ENCODE assay signal across 1 cellular context in the genomic region with DNA sequence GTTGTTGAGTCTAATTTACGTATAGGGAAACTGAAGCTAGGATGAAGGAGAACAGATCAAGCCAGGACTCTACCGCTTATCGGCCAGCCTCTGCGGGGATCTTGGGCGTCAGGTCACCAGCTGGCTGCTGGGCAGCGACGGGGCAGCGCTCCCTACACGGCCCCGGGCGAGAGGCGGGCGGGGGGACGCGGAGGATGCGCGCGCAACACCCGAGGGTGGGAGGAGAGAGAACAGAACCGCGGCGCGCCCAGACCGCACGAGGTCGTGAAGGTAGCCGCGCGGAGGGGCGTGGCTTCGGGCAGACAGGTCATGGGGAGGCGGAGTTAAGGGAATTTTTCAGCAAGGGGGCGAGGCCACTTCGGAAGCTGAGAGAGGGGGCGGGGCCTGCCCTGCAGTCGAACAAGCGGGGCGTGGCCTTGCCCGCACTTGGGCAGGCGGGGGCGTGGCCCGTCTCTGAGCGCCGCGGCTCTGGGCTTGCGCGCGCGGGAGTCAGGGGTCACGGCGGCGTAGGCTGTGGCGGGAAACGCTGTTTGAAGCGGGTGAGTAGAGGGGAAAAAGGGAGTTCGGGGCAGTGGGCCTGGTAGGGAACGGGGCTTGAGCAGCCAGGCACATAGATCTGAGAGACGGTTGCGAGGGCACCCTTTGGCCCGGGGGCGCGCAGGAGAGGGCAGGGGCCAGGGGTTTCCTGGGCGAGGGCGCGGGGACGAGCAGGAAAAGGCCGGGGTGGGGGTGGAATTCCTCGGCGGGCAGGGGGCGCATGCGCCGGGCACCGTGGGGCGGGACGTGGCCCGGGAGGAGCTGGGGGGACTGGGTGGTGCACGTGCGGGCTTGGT.
TF ChIP-seq lines count a peak whose summit lies in the region.

A gene (plus strand): TSS at position 496 of the 833 bp plus-strand sequence. CDS start 14,505 bp downstream, outside the sequence.

TF ChIP-seq in K562, 482 proteins besides CTCF, POLR2A, EP300 and RAD21 (continued from another document and continues in another):
- peak; percentile 79 for TF ChIP-seq PHF20 (IDR thresholded peaks at IDR 0.05; ENCODE audit: partially characterized antibody)
- TF ChIP-seq, protein P1, sequence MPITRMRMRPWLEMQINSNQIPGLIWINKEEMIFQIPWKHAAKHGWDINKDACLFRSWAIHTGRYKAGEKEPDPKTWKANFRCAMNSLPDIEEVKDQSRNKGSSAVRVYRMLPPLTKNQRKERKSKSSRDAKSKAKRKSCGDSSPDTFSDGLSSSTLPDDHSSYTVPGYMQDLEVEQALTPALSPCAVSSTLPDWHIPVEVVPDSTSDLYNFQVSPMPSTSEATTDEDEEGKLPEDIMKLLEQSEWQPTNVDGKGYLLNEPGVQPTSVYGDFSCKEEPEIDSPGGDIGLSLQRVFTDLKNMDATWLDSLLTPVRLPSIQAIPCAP (CRISPR knock-in tag; IDR thresholded peaks at IDR 0.05; ENCODE audit: borderline replicate concordance): no peak
- TF ChIP-seq, protein P2, sequence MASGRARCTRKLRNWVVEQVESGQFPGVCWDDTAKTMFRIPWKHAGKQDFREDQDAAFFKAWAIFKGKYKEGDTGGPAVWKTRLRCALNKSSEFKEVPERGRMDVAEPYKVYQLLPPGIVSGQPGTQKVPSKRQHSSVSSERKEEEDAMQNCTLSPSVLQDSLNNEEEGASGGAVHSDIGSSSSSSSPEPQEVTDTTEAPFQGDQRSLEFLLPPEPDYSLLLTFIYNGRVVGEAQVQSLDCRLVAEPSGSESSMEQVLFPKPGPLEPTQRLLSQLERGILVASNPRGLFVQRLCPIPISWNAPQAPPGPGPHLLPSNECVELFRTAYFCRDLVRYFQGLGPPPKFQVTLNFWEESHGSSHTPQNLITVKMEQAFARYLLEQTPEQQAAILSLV (tag; IDR thresholded peaks at IDR 0.05): no peak
- TF ChIP-seq, protein P3, sequence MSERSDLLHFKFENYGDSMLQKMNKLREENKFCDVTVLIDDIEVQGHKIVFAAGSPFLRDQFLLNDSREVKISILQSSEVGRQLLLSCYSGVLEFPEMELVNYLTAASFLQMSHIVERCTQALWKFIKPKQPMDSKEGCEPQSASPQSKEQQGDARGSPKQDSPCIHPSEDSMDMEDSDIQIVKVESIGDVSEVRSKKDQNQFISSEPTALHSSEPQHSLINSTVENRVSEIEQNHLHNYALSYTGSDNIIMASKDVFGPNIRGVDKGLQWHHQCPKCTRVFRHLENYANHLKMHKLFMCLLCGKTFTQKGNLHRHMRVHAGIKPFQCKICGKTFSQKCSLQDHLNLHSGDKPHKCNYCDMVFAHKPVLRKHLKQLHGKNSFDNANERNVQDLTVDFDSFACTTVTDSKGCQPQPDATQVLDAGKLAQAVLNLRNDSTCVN (CRISPR knock-in tag; IDR thresholded peaks at IDR 0.05): peak; percentile 56; the same call in 1 of the 2 replicates
- no peak for TF ChIP-seq ETS2 (tag; IDR thresholded peaks at IDR 0.05; ENCODE audit: borderline replicate concordance, poor library complexity, severe bottlenecking)
- peak; percentile 97 for TF ChIP-seq NR2C2 (CRISPR knock-in tag; IDR thresholded peaks at IDR 0.05)
- TF ChIP-seq NR2C2 (tag; IDR thresholded peaks at IDR 0.05): peak; percentile 99
- TF ChIP-seq ZNF175 (CRISPR knock-in tag; IDR thresholded peaks at IDR 0.05; ENCODE audit: low read depth): no peak
- no peak for TF ChIP-seq TAF9B (IDR thresholded peaks at IDR 0.05; ENCODE audit: partially characterized antibody)
- TF ChIP-seq, protein P4, sequence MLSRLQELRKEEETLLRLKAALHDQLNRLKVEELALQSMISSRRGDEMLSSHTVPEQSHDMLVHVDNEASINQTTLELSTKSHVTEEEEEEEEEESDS (CRISPR knock-in tag; IDR thresholded peaks at IDR 0.05): no peak
- no peak for TF ChIP-seq RBM39 (optimal IDR thresholded peaks at IDR 0.05; ENCODE audit: low read depth, low read length)
- TF ChIP-seq XRCC5 (IDR thresholded peaks at IDR 0.05; ENCODE audit: low read depth, low read length): no peak
- TF ChIP-seq TSC22D4 (tag; IDR thresholded peaks at IDR 0.05): no peak
- TF ChIP-seq RAD51 (IDR thresholded peaks at IDR 0.05; ENCODE audit: borderline replicate concordance, low read depth): no peak
- TF ChIP-seq SP2 (IDR thresholded peaks at IDR 0.05; ENCODE audit: extremely low read depth, low read depth, low read length, poor library complexity, severe bottlenecking): no peak
- TF ChIP-seq, protein P5, sequence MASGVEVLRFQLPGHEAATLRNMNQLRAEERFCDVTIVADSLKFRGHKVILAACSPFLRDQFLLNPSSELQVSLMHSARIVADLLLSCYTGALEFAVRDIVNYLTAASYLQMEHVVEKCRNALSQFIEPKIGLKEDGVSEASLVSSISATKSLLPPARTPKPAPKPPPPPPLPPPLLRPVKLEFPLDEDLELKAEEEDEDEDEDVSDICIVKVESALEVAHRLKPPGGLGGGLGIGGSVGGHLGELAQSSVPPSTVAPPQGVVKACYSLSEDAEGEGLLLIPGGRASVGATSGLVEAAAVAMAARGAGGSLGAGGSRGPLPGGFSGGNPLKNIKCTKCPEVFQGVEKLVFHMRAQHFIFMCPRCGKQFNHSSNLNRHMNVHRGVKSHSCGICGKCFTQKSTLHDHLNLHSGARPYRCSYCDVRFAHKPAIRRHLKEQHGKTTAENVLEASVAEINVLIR (CRISPR knock-in tag; IDR thresholded peaks at IDR 0.05): peak; percentile 5; the same call in 1 of the 2 replicates
- no peak; the same call in 1 of the 2 replicates for TF ChIP-seq KAT7 (CRISPR knock-in tag; IDR thresholded peaks at IDR 0.05; ENCODE audit: borderline replicate concordance)
- TF ChIP-seq PYGO2 (tag; IDR thresholded peaks at IDR 0.05): no peak
- TF ChIP-seq FOXP1 (CRISPR knock-in tag; IDR thresholded peaks at IDR 0.05): no peak
- TF ChIP-seq MEF2D (tag; conservative IDR thresholded peaks at IDR 0.05; ENCODE audit: low read depth): no peak
- TF ChIP-seq HNRNPUL1 (IDR thresholded peaks at IDR 0.05; ENCODE audit: low read length): no peak
- TF ChIP-seq ZNF232 (CRISPR knock-in tag; IDR thresholded peaks at IDR 0.05): peak; percentile 55; the same call in 1 of the 2 replicates
- TF ChIP-seq MTA2 (IDR thresholded peaks at IDR 0.05; ENCODE audit: low read depth): peak; percentile 57; the same call in 1 of the 2 replicates
- peak; percentile 97 to 98 for TF ChIP-seq NRF1 (conservative IDR thresholded peaks at IDR 0.05 in 1 of 2, IDR thresholded peaks at IDR 0.05 in 1 of 2)
- TF ChIP-seq ARNT (IDR thresholded peaks at IDR 0.05): no peak
- TF ChIP-seq MCM2 (IDR thresholded peaks at IDR 0.05; ENCODE audit: low read depth): no peak
- TF ChIP-seq SMARCC2 (IDR thresholded peaks at IDR 0.05; ENCODE audit: low read depth): no peak
- no peak for TF ChIP-seq WHSC1 (IDR thresholded peaks at IDR 0.05; ENCODE audit: low read length)
- TF ChIP-seq RFX7 (CRISPR knock-in tag; IDR thresholded peaks at IDR 0.05): no peak
- 0 out of 2 replicates have a peak, but pooled peaks have one; percentile 32 for TF ChIP-seq ZNF431 (CRISPR knock-in tag; IDR thresholded peaks at IDR 0.05)
- TF ChIP-seq, protein P6, sequence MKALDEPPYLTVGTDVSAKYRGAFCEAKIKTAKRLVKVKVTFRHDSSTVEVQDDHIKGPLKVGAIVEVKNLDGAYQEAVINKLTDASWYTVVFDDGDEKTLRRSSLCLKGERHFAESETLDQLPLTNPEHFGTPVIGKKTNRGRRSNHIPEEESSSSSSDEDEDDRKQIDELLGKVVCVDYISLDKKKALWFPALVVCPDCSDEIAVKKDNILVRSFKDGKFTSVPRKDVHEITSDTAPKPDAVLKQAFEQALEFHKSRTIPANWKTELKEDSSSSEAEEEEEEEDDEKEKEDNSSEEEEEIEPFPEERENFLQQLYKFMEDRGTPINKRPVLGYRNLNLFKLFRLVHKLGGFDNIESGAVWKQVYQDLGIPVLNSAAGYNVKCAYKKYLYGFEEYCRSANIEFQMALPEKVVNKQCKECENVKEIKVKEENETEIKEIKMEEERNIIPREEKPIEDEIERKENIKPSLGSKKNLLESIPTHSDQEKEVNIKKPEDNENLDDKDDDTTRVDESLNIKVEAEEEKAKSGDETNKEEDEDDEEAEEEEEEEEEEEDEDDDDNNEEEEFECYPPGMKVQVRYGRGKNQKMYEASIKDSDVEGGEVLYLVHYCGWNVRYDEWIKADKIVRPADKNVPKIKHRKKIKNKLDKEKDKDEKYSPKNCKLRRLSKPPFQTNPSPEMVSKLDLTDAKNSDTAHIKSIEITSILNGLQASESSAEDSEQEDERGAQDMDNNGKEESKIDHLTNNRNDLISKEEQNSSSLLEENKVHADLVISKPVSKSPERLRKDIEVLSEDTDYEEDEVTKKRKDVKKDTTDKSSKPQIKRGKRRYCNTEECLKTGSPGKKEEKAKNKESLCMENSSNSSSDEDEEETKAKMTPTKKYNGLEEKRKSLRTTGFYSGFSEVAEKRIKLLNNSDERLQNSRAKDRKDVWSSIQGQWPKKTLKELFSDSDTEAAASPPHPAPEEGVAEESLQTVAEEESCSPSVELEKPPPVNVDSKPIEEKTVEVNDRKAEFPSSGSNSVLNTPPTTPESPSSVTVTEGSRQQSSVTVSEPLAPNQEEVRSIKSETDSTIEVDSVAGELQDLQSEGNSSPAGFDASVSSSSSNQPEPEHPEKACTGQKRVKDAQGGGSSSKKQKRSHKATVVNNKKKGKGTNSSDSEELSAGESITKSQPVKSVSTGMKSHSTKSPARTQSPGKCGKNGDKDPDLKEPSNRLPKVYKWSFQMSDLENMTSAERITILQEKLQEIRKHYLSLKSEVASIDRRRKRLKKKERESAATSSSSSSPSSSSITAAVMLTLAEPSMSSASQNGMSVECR (CRISPR knock-in tag; IDR thresholded peaks at IDR 0.05): peak; percentile 74; the same call in 1 of the 2 replicates
- no peak for TF ChIP-seq SRSF9 (IDR thresholded peaks at IDR 0.05; ENCODE audit: borderline replicate concordance, low read depth, low read length)
- TF ChIP-seq HDAC6 (IDR thresholded peaks at IDR 0.05; ENCODE audit: low read depth, low read length): no peak
- TF ChIP-seq ZNF696 (CRISPR knock-in tag; conservative IDR thresholded peaks at IDR 0.05): no peak
- peak; percentile 79 to 92 for TF ChIP-seq SRF (CRISPR knock-in tag; IDR thresholded peaks at IDR 0.05)
- TF ChIP-seq KLF16 (IDR thresholded peaks at IDR 0.05): no peak
- no peak for TF ChIP-seq SIRT6 (IDR thresholded peaks at IDR 0.05; ENCODE audit: low read depth, low read length)
- TF ChIP-seq, protein P7, sequence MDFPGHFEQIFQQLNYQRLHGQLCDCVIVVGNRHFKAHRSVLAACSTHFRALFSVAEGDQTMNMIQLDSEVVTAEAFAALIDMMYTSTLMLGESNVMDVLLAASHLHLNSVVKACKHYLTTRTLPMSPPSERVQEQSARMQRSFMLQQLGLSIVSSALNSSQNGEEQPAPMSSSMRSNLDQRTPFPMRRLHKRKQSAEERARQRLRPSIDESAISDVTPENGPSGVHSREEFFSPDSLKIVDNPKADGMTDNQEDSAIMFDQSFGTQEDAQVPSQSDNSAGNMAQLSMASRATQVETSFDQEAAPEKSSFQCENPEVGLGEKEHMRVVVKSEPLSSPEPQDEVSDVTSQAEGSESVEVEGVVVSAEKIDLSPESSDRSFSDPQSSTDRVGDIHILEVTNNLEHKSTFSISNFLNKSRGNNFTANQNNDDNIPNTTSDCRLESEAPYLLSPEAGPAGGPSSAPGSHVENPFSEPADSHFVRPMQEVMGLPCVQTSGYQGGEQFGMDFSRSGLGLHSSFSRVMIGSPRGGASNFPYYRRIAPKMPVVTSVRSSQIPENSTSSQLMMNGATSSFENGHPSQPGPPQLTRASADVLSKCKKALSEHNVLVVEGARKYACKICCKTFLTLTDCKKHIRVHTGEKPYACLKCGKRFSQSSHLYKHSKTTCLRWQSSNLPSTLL (IDR thresholded peaks at IDR 0.05): no peak
- TF ChIP-seq, protein P8, sequence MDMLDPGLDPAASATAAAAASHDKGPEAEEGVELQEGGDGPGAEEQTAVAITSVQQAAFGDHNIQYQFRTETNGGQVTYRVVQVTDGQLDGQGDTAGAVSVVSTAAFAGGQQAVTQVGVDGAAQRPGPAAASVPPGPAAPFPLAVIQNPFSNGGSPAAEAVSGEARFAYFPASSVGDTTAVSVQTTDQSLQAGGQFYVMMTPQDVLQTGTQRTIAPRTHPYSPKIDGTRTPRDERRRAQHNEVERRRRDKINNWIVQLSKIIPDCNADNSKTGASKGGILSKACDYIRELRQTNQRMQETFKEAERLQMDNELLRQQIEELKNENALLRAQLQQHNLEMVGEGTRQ (CRISPR knock-in tag; IDR thresholded peaks at IDR 0.05): no peak
- no peak for TF ChIP-seq ZKSCAN8 (CRISPR knock-in tag; IDR thresholded peaks at IDR 0.05)
- TF ChIP-seq, protein P9, sequence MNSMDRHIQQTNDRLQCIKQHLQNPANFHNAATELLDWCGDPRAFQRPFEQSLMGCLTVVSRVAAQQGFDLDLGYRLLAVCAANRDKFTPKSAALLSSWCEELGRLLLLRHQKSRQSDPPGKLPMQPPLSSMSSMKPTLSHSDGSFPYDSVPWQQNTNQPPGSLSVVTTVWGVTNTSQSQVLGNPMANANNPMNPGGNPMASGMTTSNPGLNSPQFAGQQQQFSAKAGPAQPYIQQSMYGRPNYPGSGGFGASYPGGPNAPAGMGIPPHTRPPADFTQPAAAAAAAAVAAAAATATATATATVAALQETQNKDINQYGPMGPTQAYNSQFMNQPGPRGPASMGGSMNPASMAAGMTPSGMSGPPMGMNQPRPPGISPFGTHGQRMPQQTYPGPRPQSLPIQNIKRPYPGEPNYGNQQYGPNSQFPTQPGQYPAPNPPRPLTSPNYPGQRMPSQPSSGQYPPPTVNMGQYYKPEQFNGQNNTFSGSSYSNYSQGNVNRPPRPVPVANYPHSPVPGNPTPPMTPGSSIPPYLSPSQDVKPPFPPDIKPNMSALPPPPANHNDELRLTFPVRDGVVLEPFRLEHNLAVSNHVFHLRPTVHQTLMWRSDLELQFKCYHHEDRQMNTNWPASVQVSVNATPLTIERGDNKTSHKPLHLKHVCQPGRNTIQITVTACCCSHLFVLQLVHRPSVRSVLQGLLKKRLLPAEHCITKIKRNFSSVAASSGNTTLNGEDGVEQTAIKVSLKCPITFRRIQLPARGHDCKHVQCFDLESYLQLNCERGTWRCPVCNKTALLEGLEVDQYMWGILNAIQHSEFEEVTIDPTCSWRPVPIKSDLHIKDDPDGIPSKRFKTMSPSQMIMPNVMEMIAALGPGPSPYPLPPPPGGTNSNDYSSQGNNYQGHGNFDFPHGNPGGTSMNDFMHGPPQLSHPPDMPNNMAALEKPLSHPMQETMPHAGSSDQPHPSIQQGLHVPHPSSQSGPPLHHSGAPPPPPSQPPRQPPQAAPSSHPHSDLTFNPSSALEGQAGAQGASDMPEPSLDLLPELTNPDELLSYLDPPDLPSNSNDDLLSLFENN (IDR thresholded peaks at IDR 0.05; ENCODE audit: low read depth in 2 of 2, low read length in 2 of 2): no peak
- TF ChIP-seq ZNF778 (CRISPR knock-in tag; IDR thresholded peaks at IDR 0.05): no peak
- peak; percentile 89 for TF ChIP-seq HEY1 (CRISPR knock-in tag; IDR thresholded peaks at IDR 0.05; ENCODE audit: borderline replicate concordance)
- TF ChIP-seq RBM34 (IDR thresholded peaks at IDR 0.05; ENCODE audit: borderline replicate concordance, insufficient read depth, low read length): peak; percentile 77; the same call in 1 of the 2 replicates
- TF ChIP-seq, protein P10, sequence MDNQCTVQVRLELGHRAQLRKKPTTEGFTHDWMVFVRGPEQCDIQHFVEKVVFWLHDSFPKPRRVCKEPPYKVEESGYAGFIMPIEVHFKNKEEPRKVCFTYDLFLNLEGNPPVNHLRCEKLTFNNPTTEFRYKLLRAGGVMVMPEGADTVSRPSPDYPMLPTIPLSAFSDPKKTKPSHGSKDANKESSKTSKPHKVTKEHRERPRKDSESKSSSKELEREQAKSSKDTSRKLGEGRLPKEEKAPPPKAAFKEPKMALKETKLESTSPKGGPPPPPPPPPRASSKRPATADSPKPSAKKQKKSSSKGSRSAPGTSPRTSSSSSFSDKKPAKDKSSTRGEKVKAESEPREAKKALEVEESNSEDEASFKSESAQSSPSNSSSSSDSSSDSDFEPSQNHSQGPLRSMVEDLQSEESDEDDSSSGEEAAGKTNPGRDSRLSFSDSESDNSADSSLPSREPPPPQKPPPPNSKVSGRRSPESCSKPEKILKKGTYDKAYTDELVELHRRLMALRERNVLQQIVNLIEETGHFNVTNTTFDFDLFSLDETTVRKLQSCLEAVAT (IDR thresholded peaks at IDR 0.05): no peak
- TF ChIP-seq ILF3 (IDR thresholded peaks at IDR 0.05; ENCODE audit: borderline replicate concordance): 0 out of 2 replicates have a peak, but pooled peaks have one; percentile 81
